Comparison of ENCODE assay signal across 22 cellular contexts in genomic region chr17:74925242-74925641, GRCh38. TPM values are rescaled to one million over a fixed set of nuclear protein-coding genes. Genes with fewer than 3 reads are reported as not detected.
"Had no signal": no experiment of that assay in that cellular context is flagged by ENCODE, and none has a peak within 500 bp of the region (broad histone marks: within the 10 kb centered on the region; RNA-seq: fewer than 3 reads in every experiment).

No MANE protein-coding gene starts in this region.

- H3K36me3 Mint-ChIP-seq: activated CD4-positive, alpha-beta memory T cell treated with anti-CD3 and anti-CD28 coated beads for 36 hours had no signal

- H3K27ac Mint-ChIP-seq: activated CD4-positive, alpha-beta memory T cell treated with anti-CD3 and anti-CD28 coated beads for 36 hours; activated CD4-positive, alpha-beta T cell treated with anti-CD3 and anti-CD28 coated beads, Interleukin-2, amount 10 ng/mL, durations not matched to agents 7 days and 5 days; activated naive CD4-positive, alpha-beta T cell treated with anti-CD3 and anti-CD28 coated beads, Interleukin-2, amount 50 U/mL, for 72 hours; activated naive CD8-positive, alpha-beta T cell treated with anti-CD3 and anti-CD28 coated beads, Interleukin-2, amount 50 U/mL, for 24 hours had no signal

- DNase-seq: activated CD4-positive, alpha-beta memory T cell treated with anti-CD3 and anti-CD28 coated beads for 36 hours; activated CD4-positive, alpha-beta T cell treated with anti-CD3 and anti-CD28 coated beads, Interleukin-2, amount 10 ng/mL, durations not matched to agents 7 days and 5 days; activated CD4-positive, CD25-positive, alpha-beta regulatory T cell; activated CD8-positive, alpha-beta memory T cell treated with anti-CD3 and anti-CD28 coated beads for 24 hours; activated effector memory CD4-positive, alpha-beta T cell treated with anti-CD3 and anti-CD28 coated beads, Interleukin-2, amount 50 U/mL, for 16 hours; activated naive CD4-positive, alpha-beta T cell treated with Interleukin-2 at 50 U/mL for 16 hours; activated naive CD8-positive, alpha-beta T cell treated with anti-CD3 and anti-CD28 coated beads, Interleukin-2, amount 50 U/mL, for 24 hours; activated T-cell treated with anti-CD3 and anti-CD28 coated beads, Interleukin-2, amount 50 U/mL, for 4 hours; amygdala; brain microvascular endothelial cell; NCI-H1105 treated with DMSO at 0.1 percent for 48 hours; NCI-H1436 treated with DMSO at 0.1 percent for 48 hours; NCI-H187; NCI-H2081; NCI-H446; SIG-M5; T1000 had no signal

- FAIRE-seq: astrocyte, TTC549 had no signal

- H3K27ac ChIP-seq: brain microvascular endothelial cell, cardiac muscle cell had no signal

- H3K4me3 Mint-ChIP-seq: activated CD4-positive, alpha-beta memory T cell treated with anti-CD3 and anti-CD28 coated beads for 36 hours; activated CD4-positive, alpha-beta T cell treated with anti-CD3 and anti-CD28 coated beads, Interleukin-2, amount 10 ng/mL, durations not matched to agents 7 days and 5 days; activated naive CD8-positive, alpha-beta T cell treated with anti-CD3 and anti-CD28 coated beads, Interleukin-2, amount 50 U/mL, for 24 hours; activated T-cell treated with anti-CD3 and anti-CD28 coated beads, Interleukin-2, amount 50 U/mL, for 4 hours had no signal

- H3K36me3 ChIP-seq: brain microvascular endothelial cell, cardiac muscle cell had no signal

- H3K4me1 Mint-ChIP-seq: activated CD4-positive, alpha-beta T cell treated with anti-CD3 and anti-CD28 coated beads, Interleukin-2, amount 10 ng/mL, durations not matched to agents 7 days and 5 days had no signal

- ATAC-seq: activated naive CD4-positive, alpha-beta T cell treated with anti-CD3 and anti-CD28 coated beads, Interleukin-2, amount 50 U/mL, for 72 hours had no signal

- H3K4me3 ChIP-seq: cardiac muscle cell had no signal

- H3K9me3 Mint-ChIP-seq: activated CD4-positive, alpha-beta memory T cell treated with anti-CD3 and anti-CD28 coated beads for 36 hours; activated CD4-positive, alpha-beta T cell treated with anti-CD3 and anti-CD28 coated beads, Interleukin-2, amount 10 ng/mL, durations not matched to agents 7 days and 5 days; activated naive CD4-positive, alpha-beta T cell treated with anti-CD3 and anti-CD28 coated beads, Interleukin-2, amount 50 U/mL, for 72 hours; activated naive CD8-positive, alpha-beta T cell treated with anti-CD3 and anti-CD28 coated beads, Interleukin-2, amount 50 U/mL, for 24 hours; activated T-cell treated with anti-CD3 and anti-CD28 coated beads, Interleukin-2, amount 50 U/mL, for 4 hours had no signal

RNA-seq across cellular contexts. Expression of gene OTOP2, which starts 1.2 kb away (rescaled TPM):
- total RNA-seq: activated CD4-positive, alpha-beta memory T cell treated with anti-CD3 and anti-CD28 coated beads for 36 hours; activated CD4-positive, alpha-beta T cell treated with anti-CD3 and anti-CD28 coated beads, Interleukin-2, amount 10 ng/mL, durations not matched to agents 7 days and 5 days; activated naive CD4-positive, alpha-beta T cell treated with anti-CD3 and anti-CD28 coated beads, Interleukin-2, amount 50 U/mL, for 72 hours; activated T-cell treated with anti-CD3 and anti-CD28 coated beads, Interleukin-2, amount 50 U/mL, for 4 hours; astrocyte; cardiac muscle cell; RPMI7951 had no signal
- polyA plus RNA-seq: cardiac muscle cell had no signal

RNA-seq across cellular contexts. Expression of gene USH1G, which starts 2.2 kb away (rescaled TPM):
- total RNA-seq: activated CD4-positive, alpha-beta memory T cell treated with anti-CD3 and anti-CD28 coated beads for 36 hours; activated CD4-positive, alpha-beta T cell treated with anti-CD3 and anti-CD28 coated beads, Interleukin-2, amount 10 ng/mL, durations not matched to agents 7 days and 5 days; activated naive CD4-positive, alpha-beta T cell treated with anti-CD3 and anti-CD28 coated beads, Interleukin-2, amount 50 U/mL, for 72 hours; activated T-cell treated with anti-CD3 and anti-CD28 coated beads, Interleukin-2, amount 50 U/mL, for 4 hours; RPMI7951 had no signal

RNA-seq across cellular contexts. Expression of gene OTOP3, which starts 10.5 kb away (rescaled TPM):
- total RNA-seq: activated CD4-positive, alpha-beta memory T cell treated with anti-CD3 and anti-CD28 coated beads for 36 hours; activated CD4-positive, alpha-beta T cell treated with anti-CD3 and anti-CD28 coated beads, Interleukin-2, amount 10 ng/mL, durations not matched to agents 7 days and 5 days; activated naive CD4-positive, alpha-beta T cell treated with anti-CD3 and anti-CD28 coated beads, Interleukin-2, amount 50 U/mL, for 72 hours; activated T-cell treated with anti-CD3 and anti-CD28 coated beads, Interleukin-2, amount 50 U/mL, for 4 hours; astrocyte; cardiac muscle cell; RPMI7951 had no signal
- polyA plus RNA-seq: cardiac muscle cell had no signal

RNA-seq across cellular contexts. Expression of gene FADS6, which starts 31.8 kb away (rescaled TPM):
- total RNA-seq: activated CD4-positive, alpha-beta memory T cell treated with anti-CD3 and anti-CD28 coated beads for 36 hours; activated CD4-positive, alpha-beta T cell treated with anti-CD3 and anti-CD28 coated beads, Interleukin-2, amount 10 ng/mL, durations not matched to agents 7 days and 5 days; activated naive CD4-positive, alpha-beta T cell treated with anti-CD3 and anti-CD28 coated beads, Interleukin-2, amount 50 U/mL, for 72 hours; activated T-cell treated with anti-CD3 and anti-CD28 coated beads, Interleukin-2, amount 50 U/mL, for 4 hours; astrocyte; RPMI7951 had no signal
